9 cellular contexts compared by ENCODE assay signal in genomic region chr5:154850255-154851062, GRCh38. TPM values are rescaled to one million over a fixed set of nuclear protein-coding genes. Genes with fewer than 3 reads are reported as not detected.
A peak's percentile ranks its signal among the peaks of the same experiment; 100 is the strongest.
DNase-seq lines count a peak whose midpoint lies in the region; ATAC-seq and TF ChIP-seq lines count a peak whose summit lies in the region.
"Had no signal": no experiment of that assay in that cellular context is flagged by ENCODE, and none has a peak within 500 bp of the region (broad histone marks: within the 10 kb centered on the region; RNA-seq: fewer than 3 reads in every experiment).

Gene FAXDC2, minus strand, starts transcription at chr5:154850603. Its CDS starts 12,425 bp downstream, at chr5:154838178.

- H3K9me3 ChIP-seq in BLaER1 treated with 17β-estradiol and CSF1 and Interleukin-3, amounts not matched to agents 10 nM and 100 nM (replicated peaks in 1 of 11): no peaks in the 10 kb centered on the region
- H3K9me3 ChIP-seq in esophagus squamous epithelium (no peaks in the 10 kb centered on the region), upper lobe of left lung (no peaks in the 10 kb centered on the region)

- no peaks in the 10 kb centered on the region for H4K20me1 ChIP-seq in BLaER1 treated with 17β-estradiol and CSF1 and Interleukin-3, amounts not matched to agents 10 nM and 100 nM

- peak in 2 of 4 donors; percentile 34 to 35 for TF ChIP-seq POLR2A in esophagus squamous epithelium (IDR thresholded peaks at IDR 0.05)
- TF ChIP-seq POLR2A in upper lobe of left lung (IDR thresholded peaks at IDR 0.05): peak in 2 of 4 donors; percentile 46 to 77

- TF ChIP-seq EP300 in upper lobe of left lung (IDR thresholded peaks at IDR 0.05): no peak

- H3K36me3 ChIP-seq in BLaER1 treated with 17β-estradiol and CSF1 and Interleukin-3, amounts not matched to agents 10 nM and 100 nM: no peaks in the 10 kb centered on the region
- H3K36me3 ChIP-seq in esophagus squamous epithelium (no peaks in the 10 kb centered on the region), upper lobe of left lung (no peaks in the 10 kb centered on the region)

- DNase-seq in OCI-M1 (lab: John Stamatoyannopoulos, UW): peak; percentile 52
- peak; percentile 25 for DNase-seq in esophagus squamous epithelium (lab: John Stamatoyannopoulos, UW)
- peak; percentile 41 for DNase-seq in middle frontal gyrus (ENCODE audit: extremely low spot score, low spot score)
- peak in 1 of 2 donors; percentile 84 for DNase-seq in upper lobe of left lung
- no peak for DNase-seq in NCI-H187 (lab: John Stamatoyannopoulos, UW)
- no peak for DNase-seq in NCI-H524 treated with DMSO at 0.1 percent for 48 hours (lab: John Stamatoyannopoulos, UW)
- DNase-seq in DMS79 (lab: John Stamatoyannopoulos, UW): no peak

- peak; percentile 95 to 98 for ATAC-seq in upper lobe of left lung (ENCODE audit: low FRiP score in 2 of 2)

- peak within 1 kb of the TSS in 8 of 11 experiments; percentile 2 to 41 (median 18); a peak in 12 of 22 replicates for H3K27ac ChIP-seq in BLaER1 treated with 17β-estradiol and CSF1 and Interleukin-3, amounts not matched to agents 10 nM and 100 nM
- H3K27ac ChIP-seq in esophagus squamous epithelium (peak within 1 kb of the TSS; percentile 56 to 88 (median 82)), upper lobe of left lung (peak within 1 kb of the TSS; percentile 54 to 86 (median 76))
- H3K27ac ChIP-seq: epithelial cell of prostate had no signal

- H3K4me2 ChIP-seq in BLaER1 treated with 17β-estradiol and CSF1 and Interleukin-3, amounts not matched to agents 10 nM and 100 nM: peak within 1 kb of the TSS; percentile 50 to 88 (median 74)

- H3K27me3 ChIP-seq in BLaER1 treated with 17β-estradiol and CSF1 and Interleukin-3, amounts not matched to agents 10 nM and 100 nM: no peaks in the 10 kb centered on the region
- H3K27me3 ChIP-seq in esophagus squamous epithelium: no peaks in the 10 kb centered on the region
- no peaks in the 10 kb centered on the region for H3K27me3 ChIP-seq in upper lobe of left lung

- peak within 1 kb of the TSS in 9 of 11 experiments; percentile 3 to 57 (median 28); a peak in 11 of 22 replicates for H3K9ac ChIP-seq in BLaER1 treated with 17β-estradiol and CSF1 and Interleukin-3, amounts not matched to agents 10 nM and 100 nM

- peak within 1 kb of the TSS in 4 of 10 experiments; percentile 6 to 37 (median 33); a peak in 6 of 20 replicates for H3K4me3 ChIP-seq in BLaER1 treated with 17β-estradiol and CSF1 and Interleukin-3, amounts not matched to agents 10 nM and 100 nM
- peak within 1 kb of the TSS; percentile 23 to 67 (median 52) for H3K4me3 ChIP-seq in esophagus squamous epithelium
- H3K4me3 ChIP-seq in upper lobe of left lung: peak within 1 kb of the TSS; percentile 37 to 63 (median 56)

- TF ChIP-seq CTCF in esophagus squamous epithelium (IDR thresholded peaks at IDR 0.05): no peak
- no peak for TF ChIP-seq CTCF in upper lobe of left lung (IDR thresholded peaks at IDR 0.05)

- intact Hi-C loops in esophagus squamous epithelium (cut with DNase I): no loop called here

- H3K4me1 ChIP-seq in BLaER1 treated with 17β-estradiol and CSF1 and Interleukin-3, amounts not matched to agents 10 nM and 100 nM: peaks cover 29 to 36% (median 34%) of the 10 kb centered on the region in 10 experiments
- H3K4me1 ChIP-seq in esophagus squamous epithelium: peaks cover 0 to 42% (median 10%) of the 10 kb centered on the region in 3 donors
- H3K4me1 ChIP-seq in upper lobe of left lung: peaks cover 18 to 49% (median 34%) of the 10 kb centered on the region in 4 donors

- 5 to 26% methylated on average over 10 of the region's 11 CpGs for WGBS in esophagus squamous epithelium, 2 donors
- 2 to 5% methylated on average over 11 of the region's 11 CpGs for WGBS in upper lobe of left lung, 2 donors

RNA-seq across cellular contexts. Expression of gene FAXDC2, which starts in this region (rescaled TPM):
- 10 to 100 TPM in 2 of 4 donors, 1 to 10 TPM in 2; 1.6 to 30.1 (median 7.3) TPM for total RNA-seq in esophagus squamous epithelium
- total RNA-seq in upper lobe of left lung: 100 to 1,000 TPM in 1 of 6 donors, 10 to 100 TPM in 5; 41.7 to 147 (median 60.2) TPM

Comparison
In these comparisons a context has a peak if more than half of its experiments do, and no peak if none do; other contexts are left out.
1. H3K27ac ChIP-seq: peak in every context shown above with its lines; median percentile 82 in esophagus squamous epithelium; 76 in upper lobe of left lung; 18 in BLaER1 treated with 17β-estradiol and CSF1 and Interleukin-3, amounts not matched to agents 10 nM and 100 nM.
2. DNase-seq: peak in OCI-M1 (single experiment), esophagus squamous epithelium (single experiment) and middle frontal gyrus (single experiment); none in NCI-H187 (0 of 2), NCI-H524 treated with DMSO at 0.1 percent for 48 hours (single experiment) and DMS79 (single experiment).